ENCODE assay signal across 8 cellular contexts in the genomic region with DNA sequence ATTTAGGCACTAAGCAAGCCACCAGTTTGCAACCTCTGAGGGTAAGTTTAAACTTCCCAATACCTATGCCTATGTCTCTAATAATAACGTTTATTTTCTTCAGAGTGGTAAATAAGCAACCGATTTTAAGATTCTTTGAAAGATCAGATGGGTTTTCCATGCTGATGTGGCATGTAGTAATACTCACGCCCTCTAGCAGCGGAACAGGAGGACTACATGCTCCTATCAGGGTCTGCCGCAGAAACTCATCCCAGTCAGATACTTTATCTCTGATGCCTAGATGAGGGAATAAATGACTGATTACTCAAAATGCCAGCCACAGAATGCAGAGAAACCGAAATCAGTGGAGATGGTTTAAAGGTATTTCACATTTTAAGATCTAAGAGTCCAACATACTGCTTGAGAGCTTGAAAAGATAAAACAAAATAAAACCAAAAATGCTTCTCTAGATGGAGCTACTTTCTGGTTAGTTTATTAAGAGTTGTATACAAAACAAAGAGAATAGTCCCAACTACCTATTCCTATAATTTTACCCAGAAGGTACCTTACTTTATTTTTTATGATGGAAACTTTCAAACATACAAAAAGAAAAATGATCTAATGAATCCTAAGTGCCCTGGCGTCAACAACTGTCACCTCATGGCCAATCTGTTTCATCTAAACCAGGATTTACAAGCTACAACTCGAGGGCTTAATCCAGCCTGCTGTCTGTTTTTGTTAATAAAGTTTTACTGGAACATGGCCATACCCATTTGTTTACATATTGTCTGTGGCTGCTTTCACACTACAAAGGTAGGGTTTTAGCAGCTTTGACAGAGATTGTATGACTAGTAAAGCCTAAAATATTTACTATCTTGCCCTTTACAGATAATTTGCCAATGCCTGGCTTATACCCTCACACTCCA. TPM values are rescaled to one million over a fixed set of nuclear protein-coding genes. Genes with fewer than 3 reads are reported as not detected.
A peak's percentile ranks its signal among the peaks of the same experiment; 100 is the strongest.
DNase-seq lines count a peak whose midpoint lies in the region; ATAC-seq and TF ChIP-seq lines count a peak whose summit lies in the region.

No MANE protein-coding gene starts in this region.

- WGBS in testis, 2 donors: 36 to 43% methylated on average over 8 of the region's 8 CpGs

- TF ChIP-seq CTCF in fibroblast of the aortic adventitia (IDR thresholded peaks at IDR 0.05; ENCODE audit: insufficient read depth, low read length) (peak; percentile 85), neutrophil (IDR thresholded peaks at IDR 0.05) (peak; percentile 66), testis (IDR thresholded peaks at IDR 0.05) (peak; percentile 30 to 62 (median 54))

- H3K4me1 ChIP-seq in neutrophil (ENCODE audit: control insufficient read depth in 1 of 2, insufficient read depth in 1 of 2, low read depth in 1 of 2, low read length in 1 of 2) (peaks cover 4 to 5% of the 10 kb centered on the region in 2 experiments), testis (no peaks in the 10 kb centered on the region)

- H3K36me3 Mint-ChIP-seq in activated T-helper 1 cell treated with anti-CD3 and anti-CD28 coated beads, Interleukin-12 subunit alpha, Interleukin-12 subunit beta, Interleukin-2, Interleukin-4 antibody, amounts not matched to agents 30 ng/mL and 10 ng/mL and 1 ng/mL, durations not matched to agents 14 hours and 24 hours and 36 hours (ENCODE audit: low read depth): peaks cover 12% of the 10 kb centered on the region

- peaks cover 9% of the 10 kb centered on the region for H3K4me1 Mint-ChIP-seq in activated T-helper 1 cell treated with anti-CD3 and anti-CD28 coated beads, Interleukin-12 subunit alpha, Interleukin-12 subunit beta, Interleukin-2, Interleukin-4 antibody, amounts not matched to agents 30 ng/mL and 10 ng/mL and 1 ng/mL, durations not matched to agents 14 hours and 24 hours and 36 hours (ENCODE audit: low read depth)

- DNase-seq in GF-D8 (lab: John Stamatoyannopoulos, UW) (peak; percentile 24), OCI-M1 (lab: John Stamatoyannopoulos, UW) (peak; percentile 83), fibroblast of the aortic adventitia (ENCODE audit: low read depth) (peak; percentile 74), testis (peak; percentile 56)
- DNase-seq in activated T-helper 1 cell treated with anti-CD3 and anti-CD28 coated beads, Interleukin-12 subunit alpha, Interleukin-12 subunit beta, Interleukin-2, Interleukin-4 antibody, amounts not matched to agents 30 ng/mL and 10 ng/mL and 1 ng/mL, durations not matched to agents 14 hours and 24 hours and 36 hours (ENCODE audit: low spot score): peak; percentile 16

- H3K4me3 ChIP-seq in fibroblast of the aortic adventitia (ENCODE audit: low read depth, low read length): no peak overlapping the region
- no peak overlapping the region for H3K4me3 ChIP-seq in neutrophil (ENCODE audit: low read depth in 1 of 2, low read length in 1 of 2)
- no peak overlapping the region for H3K4me3 ChIP-seq in testis

- H3K27ac ChIP-seq in neutrophil (no peak overlapping the region), testis (no peak overlapping the region)

- H3K27ac Mint-ChIP-seq in activated T-helper 1 cell treated with anti-CD3 and anti-CD28 coated beads, Interleukin-12 subunit alpha, Interleukin-12 subunit beta, Interleukin-2, Interleukin-4 antibody, amounts not matched to agents 30 ng/mL and 10 ng/mL and 1 ng/mL, durations not matched to agents 14 hours and 24 hours and 36 hours: peak overlapping the region; percentile 35

- no peak overlapping the region for H3K4me3 Mint-ChIP-seq in activated T-helper 1 cell treated with anti-CD3 and anti-CD28 coated beads, Interleukin-12 subunit alpha, Interleukin-12 subunit beta, Interleukin-2, Interleukin-4 antibody, amounts not matched to agents 30 ng/mL and 10 ng/mL and 1 ng/mL, durations not matched to agents 14 hours and 24 hours and 36 hours

- TF ChIP-seq POLR2A in testis (IDR thresholded peaks at IDR 0.05): no peak
- TF ChIP-seq POLR2A in GM18505 (IDR thresholded peaks at IDR 0.05; ENCODE audit: borderline replicate concordance, extremely low read depth, insufficient read depth, insufficient read length): no peak

- ATAC-seq in HG03139 (IDR thresholded peaks at IDR 0.05; ENCODE audit: unreplicated experiment) (peak; percentile 76), GM18505 (IDR thresholded peaks at IDR 0.05; ENCODE audit: unreplicated experiment) (no peak)

- H3K27me3 Mint-ChIP-seq in activated T-helper 1 cell treated with anti-CD3 and anti-CD28 coated beads, Interleukin-12 subunit alpha, Interleukin-12 subunit beta, Interleukin-2, Interleukin-4 antibody, amounts not matched to agents 30 ng/mL and 10 ng/mL and 1 ng/mL, durations not matched to agents 14 hours and 24 hours and 36 hours (ENCODE audit: insufficient read depth): no peaks in the 10 kb centered on the region

- H3K9me3 Mint-ChIP-seq in activated T-helper 1 cell treated with anti-CD3 and anti-CD28 coated beads, Interleukin-12 subunit alpha, Interleukin-12 subunit beta, Interleukin-2, Interleukin-4 antibody, amounts not matched to agents 30 ng/mL and 10 ng/mL and 1 ng/mL, durations not matched to agents 14 hours and 24 hours and 36 hours: no peaks in the 10 kb centered on the region

- H3K36me3 ChIP-seq in neutrophil: no peaks in the 10 kb centered on the region
- no peaks in the 10 kb centered on the region for H3K36me3 ChIP-seq in testis (ENCODE audit: low read depth, missing control alignments)

- intact Hi-C loops in activated T-helper 1 cell treated with anti-CD3 and anti-CD28 coated beads, Interleukin-12 subunit alpha, Interleukin-12 subunit beta, Interleukin-2, Interleukin-4 antibody, amounts not matched to agents 30 ng/mL and 10 ng/mL and 1 ng/mL, durations not matched to agents 14 hours and 24 hours and 36 hours (cut with micrococcal nuclease): loop anchor here (1.0 to 2.0 kb wide), 6 partner anchors 38 to 192 kb away; a partner anchor contains a TSS
- intact Hi-C loops in testis (cut with DNase I; ENCODE audit: low total_unique reads): no loop called here

- H3K9me3 ChIP-seq in neutrophil (no peaks in the 10 kb centered on the region), testis (no peaks in the 10 kb centered on the region)

- H3K27me3 ChIP-seq in neutrophil (no peaks in the 10 kb centered on the region), testis (no peaks in the 10 kb centered on the region)

RNA-seq across cellular contexts. Expression of a gene that starts 37.5 kb away (rescaled TPM):
- total RNA-seq in activated T-helper 1 cell treated with anti-CD3 and anti-CD28 coated beads, Interleukin-12 subunit alpha, Interleukin-12 subunit beta, Interleukin-2, Interleukin-4 antibody, amounts not matched to agents 30 ng/mL and 10 ng/mL and 1 ng/mL, durations not matched to agents 14 hours and 24 hours and 36 hours: 19.8 and 20.1 TPM in 2 replicates
- total RNA-seq in fibroblast of the aortic adventitia (ENCODE audit: low replicate concordance): 7.8 and 13.1 TPM in 2 replicates
- 10 to 100 TPM; 33.2 to 42.9 TPM for total RNA-seq in testis
- polyA plus RNA-seq in testis (ENCODE audit: insufficient read depth, low read depth, low replicate concordance): 16.7 TPM

Comparison
In these comparisons a context has a peak if more than half of its experiments do, and no peak if none do; other contexts are left out.
1. DNase-seq: peak in every context shown above with its lines; median percentile 83 in OCI-M1; 74 in fibroblast of the aortic adventitia; 56 in testis; 24 in GF-D8; 16 in activated T-helper 1 cell treated with anti-CD3 and anti-CD28 coated beads, Interleukin-12 subunit alpha, Interleukin-12 subunit beta, Interleukin-2, Interleukin-4 antibody, amounts not matched to agents 30 ng/mL and 10 ng/mL and 1 ng/mL, durations not matched to agents 14 hours and 24 hours and 36 hours.